ENCODE assay signal across 14 cellular contexts in genomic region chr2:134679294-134679693, GRCh38. TPM values are rescaled to one million over a fixed set of nuclear protein-coding genes. Genes with fewer than 3 reads are reported as not detected.
"Had no signal": no experiment of that assay in that cellular context is flagged by ENCODE, and none has a peak within 500 bp of the region (broad histone marks: within the 10 kb centered on the region; RNA-seq: fewer than 3 reads in every experiment).

No MANE protein-coding gene starts in this region.

- H3K4me3 ChIP-seq: gastrocnemius medialis, heart right ventricle, testis, upper lobe of right lung had no signal

- H3K27ac Mint-ChIP-seq: stimulated activated naive CD8-positive, alpha-beta T cell treated with anti-CD3 and anti-CD28 coated beads, Interleukin-15, Interleukin-2, amounts not matched to agents 100 ng/mL and 50 ng/mL, for 24 hours had no signal

- H3K9me3 Mint-ChIP-seq: stimulated activated naive CD8-positive, alpha-beta T cell treated with anti-CD3 and anti-CD28 coated beads, Interleukin-15, Interleukin-2, amounts not matched to agents 100 ng/mL and 50 ng/mL, for 24 hours had no signal

- H3K36me3 ChIP-seq: gastrocnemius medialis, heart right ventricle, upper lobe of right lung had no signal

- DNase-seq: gastrocnemius medialis; heart right ventricle; islet precursor cell; mammary epithelial cell; stimulated activated CD4-positive, alpha-beta T cell treated with anti-CD3 and anti-CD28 coated beads, Interleukin-12 subunit alpha, Interleukin-12 subunit beta, amount 100 ng/mL, for 4 hours; T1000; testis; upper lobe of right lung had no signal

- H3K9me3 ChIP-seq: gastrocnemius medialis, heart right ventricle, testis, upper lobe of right lung had no signal

- H3K4me1 ChIP-seq: gastrocnemius medialis had no signal

- ATAC-seq: gastrocnemius medialis, heart right ventricle, left lobe of liver had no signal

- H3K27ac ChIP-seq: epithelial cell of prostate, gastrocnemius medialis, upper lobe of right lung, VCaP had no signal

- H3K27me3 ChIP-seq: gastrocnemius medialis, heart right ventricle, testis, upper lobe of right lung had no signal

- H3K4me3 Mint-ChIP-seq: neural crest cell had no signal

RNA-seq across cellular contexts. Expression of gene TMEM163, which starts 39.5 kb away (rescaled TPM):
- total RNA-seq: gastrocnemius medialis, mammary epithelial cell, osteocyte had no signal
